Comparison of ENCODE assay signal across 18 cellular contexts in genomic region chr2:239462671-239463506, GRCh38.
DNase-seq lines count a peak whose midpoint lies in the region; ATAC-seq and TF ChIP-seq lines count a peak whose summit lies in the region.
"Had no signal": no experiment of that assay in that cellular context is flagged by ENCODE, and none has a peak within 500 bp of the region (broad histone marks: within the 10 kb centered on the region; RNA-seq: fewer than 3 reads in every experiment).

No MANE protein-coding gene starts in this region.

- H3K27me3 Mint-ChIP-seq in brain = no peaks in the 10 kb centered on the region
- no peaks in the 10 kb centered on the region for H3K27me3 Mint-ChIP-seq in osteocyte (ENCODE audit: unreplicated experiment)
- H3K27me3 Mint-ChIP-seq in activated naive CD4-positive, alpha-beta T cell treated with anti-CD3 and anti-CD28 coated beads, Interleukin-2, amount 10 ng/mL, durations not matched to agents 7 days and 5 days = peaks cover 12% of the 10 kb centered on the region
- H3K27me3 Mint-ChIP-seq: activated naive CD4-positive, alpha-beta T cell treated with anti-CD3 and anti-CD28 coated beads, Interleukin-2, amount 50 U/mL, for 24 hours had no signal

- H3K9me3 ChIP-seq in left ventricle myocardium inferior (replicated peaks) (no peaks in the 10 kb centered on the region), upper lobe of right lung (no peaks in the 10 kb centered on the region)
- H3K9me3 ChIP-seq: SK-N-SH had no signal

- H3K36me3 Mint-ChIP-seq in brain (no peaks in the 10 kb centered on the region), osteocyte (ENCODE audit: unreplicated experiment) (no peaks in the 10 kb centered on the region)
- no peaks in the 10 kb centered on the region for H3K36me3 Mint-ChIP-seq in activated naive CD4-positive, alpha-beta T cell treated with anti-CD3 and anti-CD28 coated beads, Interleukin-2, amount 10 ng/mL, durations not matched to agents 7 days and 5 days
- H3K36me3 Mint-ChIP-seq: activated naive CD4-positive, alpha-beta T cell treated with anti-CD3 and anti-CD28 coated beads, Interleukin-2, amount 50 U/mL, for 24 hours; neural progenitor cell had no signal

- no peak for ATAC-seq in Right ventricle myocardium inferior
- ATAC-seq in upper lobe of right lung = no peak
- no peak for ATAC-seq in HG03139 (IDR thresholded peaks at IDR 0.05; ENCODE audit: unreplicated experiment)
- ATAC-seq in HG02973 (IDR thresholded peaks at IDR 0.05; ENCODE audit: unreplicated experiment) = no peak

- H3K27ac ChIP-seq in left ventricle myocardium inferior (replicated peaks) (no peak overlapping the region), upper lobe of right lung (no peak overlapping the region)
- H3K27ac ChIP-seq: neural progenitor cell had no signal

- DNase-seq in Right ventricle myocardium inferior (ENCODE audit: missing footprints) (peak; percentile 22), left ventricle myocardium inferior (no peak), osteocyte (ENCODE audit: extremely low spot score, unreplicated experiment) (peak; percentile 74), upper lobe of right lung (peak; percentile 58)
- DNase-seq in activated naive CD4-positive, alpha-beta T cell treated with anti-CD3 and anti-CD28 coated beads, Interleukin-2, amount 10 ng/mL, durations not matched to agents 7 days and 5 days = no peak
- DNase-seq: cortex of kidney, foreskin melanocyte, HCEC 1CT, NCI-H774, retina, SK-N-SH, T-helper 9 cell had no signal

- H3K27me3 ChIP-seq in left ventricle myocardium inferior (ENCODE audit: low read depth) (peaks cover 31% of the 10 kb centered on the region), upper lobe of right lung (no peaks in the 10 kb centered on the region)
- H3K27me3 ChIP-seq: neural progenitor cell had no signal

- peaks cover 38% of the 10 kb centered on the region for H3K4me1 Mint-ChIP-seq in brain
- H3K4me1 Mint-ChIP-seq in osteocyte (ENCODE audit: unreplicated experiment) = peaks cover 13% of the 10 kb centered on the region
- H3K4me1 Mint-ChIP-seq in activated naive CD4-positive, alpha-beta T cell treated with anti-CD3 and anti-CD28 coated beads, Interleukin-2, amount 10 ng/mL, durations not matched to agents 7 days and 5 days = no peaks in the 10 kb centered on the region
- H3K4me1 Mint-ChIP-seq: activated naive CD4-positive, alpha-beta T cell treated with anti-CD3 and anti-CD28 coated beads, Interleukin-2, amount 50 U/mL, for 24 hours; CD8-positive, alpha-beta memory T cell had no signal

- H3K4me1 ChIP-seq in left ventricle myocardium inferior (peaks cover 12% of the 10 kb centered on the region), upper lobe of right lung (no peaks in the 10 kb centered on the region)

- no peak for TF ChIP-seq CTCF in left ventricle myocardium inferior (IDR thresholded peaks at IDR 0.05; ENCODE audit: borderline replicate concordance)
- no peak for TF ChIP-seq CTCF in brain (conservative IDR thresholded peaks at IDR 0.05)
- no peak for TF ChIP-seq CTCF in osteocyte (IDR thresholded peaks at IDR 0.05)
- no peak for TF ChIP-seq CTCF in upper lobe of right lung (IDR thresholded peaks at IDR 0.05)

- no peaks in the 10 kb centered on the region for H3K9me3 Mint-ChIP-seq in brain
- peaks cover 10% of the 10 kb centered on the region for H3K9me3 Mint-ChIP-seq in osteocyte (ENCODE audit: unreplicated experiment)
- no peaks in the 10 kb centered on the region for H3K9me3 Mint-ChIP-seq in activated naive CD4-positive, alpha-beta T cell treated with anti-CD3 and anti-CD28 coated beads, Interleukin-2, amount 10 ng/mL, durations not matched to agents 7 days and 5 days

- no peak overlapping the region for H3K4me3 Mint-ChIP-seq in brain
- H3K4me3 Mint-ChIP-seq in osteocyte (ENCODE audit: unreplicated experiment) = no peak overlapping the region
- no peak overlapping the region for H3K4me3 Mint-ChIP-seq in activated naive CD4-positive, alpha-beta T cell treated with anti-CD3 and anti-CD28 coated beads, Interleukin-2, amount 10 ng/mL, durations not matched to agents 7 days and 5 days
- H3K4me3 Mint-ChIP-seq: activated naive CD4-positive, alpha-beta T cell treated with anti-CD3 and anti-CD28 coated beads, Interleukin-2, amount 50 U/mL, for 24 hours; CD8-positive, alpha-beta memory T cell; neural progenitor cell had no signal

- H3K27ac Mint-ChIP-seq in brain (peak overlapping the region; percentile 34 to 98 (median 65)), osteocyte (ENCODE audit: unreplicated experiment) (no peak overlapping the region)
- no peak overlapping the region for H3K27ac Mint-ChIP-seq in activated naive CD4-positive, alpha-beta T cell treated with anti-CD3 and anti-CD28 coated beads, Interleukin-2, amount 10 ng/mL, durations not matched to agents 7 days and 5 days
- H3K27ac Mint-ChIP-seq: activated naive CD4-positive, alpha-beta T cell treated with anti-CD3 and anti-CD28 coated beads, Interleukin-2, amount 50 U/mL, for 24 hours; CD8-positive, alpha-beta memory T cell had no signal

- H3K4me3 ChIP-seq in left ventricle myocardium inferior = no peak overlapping the region
- no peak overlapping the region for H3K4me3 ChIP-seq in upper lobe of right lung
- H3K4me3 ChIP-seq: neural progenitor cell had no signal

- intact Hi-C loops in Right ventricle myocardium inferior (cut with DNase I) (no loop called here), left ventricle myocardium inferior (cut with micrococcal nuclease) (no loop called here), upper lobe of right lung (cut with DNase I) (no loop called here)

- CTCF ChIA-PET in activated naive CD4-positive, alpha-beta T cell treated with anti-CD3 and anti-CD28 coated beads, Interleukin-2, amount 10 ng/mL, durations not matched to agents 7 days and 5 days (lab: Charles Lee) = no interaction called here

- H3K36me3 ChIP-seq in left ventricle myocardium inferior = no peaks in the 10 kb centered on the region
- H3K36me3 ChIP-seq in upper lobe of right lung = no peaks in the 10 kb centered on the region
- H3K36me3 ChIP-seq: neural progenitor cell had no signal

Comparison
In these comparisons a context has a peak if more than half of its experiments do, and no peak if none do; other contexts are left out.
1. DNase-seq: peak in Right ventricle myocardium inferior (single experiment), osteocyte (single experiment) and upper lobe of right lung (single experiment); none in left ventricle myocardium inferior (single experiment) and activated naive CD4-positive, alpha-beta T cell treated with anti-CD3 and anti-CD28 coated beads, Interleukin-2, amount 10 ng/mL, durations not matched to agents 7 days and 5 days (single experiment).
2. H3K27ac Mint-ChIP-seq: peak in brain (5 of 5); none in osteocyte (single experiment) and activated naive CD4-positive, alpha-beta T cell treated with anti-CD3 and anti-CD28 coated beads, Interleukin-2, amount 10 ng/mL, durations not matched to agents 7 days and 5 days (single experiment).